ENCODE assay signal across 8 cellular contexts in genomic region chr20:62121776-62122658, GRCh38. TPM values are rescaled to one million over a fixed set of nuclear protein-coding genes. Genes with fewer than 3 reads are reported as not detected.
A peak's percentile ranks its signal among the peaks of the same experiment; 100 is the strongest.
DNase-seq lines count a peak whose midpoint lies in the region; ATAC-seq and TF ChIP-seq lines count a peak whose summit lies in the region.

TSS of gene LSM14B (plus strand) at chr20:62122475. CDS start at chr20:62122667, 192 bp downstream.

- peak; percentile 64 for ATAC-seq in GM18873 (IDR thresholded peaks at IDR 0.05; ENCODE audit: low FRiP score, unreplicated experiment)
- ATAC-seq in HG03135 (IDR thresholded peaks at IDR 0.05; ENCODE audit: unreplicated experiment): peak; percentile 75

- H3K27me3 ChIP-seq in skeletal muscle tissue (ENCODE audit: control insufficient read depth in 3 of 3, insufficient read depth in 3 of 3, low read length in 3 of 3): peaks cover 0 to 7% (median 3%) of the 10 kb centered on the region in 3 donors

- no peaks in the 10 kb centered on the region for H3K9me3 ChIP-seq in iPS-18c (ENCODE audit: control insufficient read depth, insufficient read depth, low read length)
- no peaks in the 10 kb centered on the region for H3K9me3 ChIP-seq in skeletal muscle tissue (ENCODE audit: control insufficient read depth in 3 of 3, low read length in 3 of 3)

- peak within 1 kb of the TSS; percentile 78 for H3K4me3 ChIP-seq in iPS-18c (ENCODE audit: insufficient read depth, low read depth, low read length)
- H3K4me3 ChIP-seq in skeletal muscle tissue (ENCODE audit: low read length in 3 of 3): peak within 1 kb of the TSS; percentile 74 to 83 (median 82)

- DNase-seq in ACHN: peak; percentile 93
- peak; percentile 95 for DNase-seq in NCI-H2196 treated with DMSO at 0.1 percent for 48 hours (lab: John Stamatoyannopoulos, UW; ENCODE audit: unreplicated experiment)
- peak; percentile 98 to 99 for DNase-seq in T47D (ENCODE audit: low read depth in 1 of 2, low spot score in 1 of 2)

- peaks cover 49 to 64% (median 57%) of the 10 kb centered on the region in 3 donors for H3K4me1 ChIP-seq in skeletal muscle tissue (ENCODE audit: control insufficient read depth in 3 of 3, insufficient read depth in 3 of 3, low read length in 3 of 3)

- H3K27ac ChIP-seq in VCaP: peak within 1 kb of the TSS; percentile 97
- peak within 1 kb of the TSS; percentile 100 for H3K27ac ChIP-seq in skeletal muscle tissue (ENCODE audit: low read depth, low read length)

- peak within 1 kb of the TSS; percentile 90 to 96 (median 91) for H3K9ac ChIP-seq in skeletal muscle tissue (ENCODE audit: low read depth in 1 of 3, low read length in 3 of 3)

- no peak for TF ChIP-seq CTCF in VCaP (conservative IDR thresholded peaks at IDR 0.05)

- H3K36me3 ChIP-seq in skeletal muscle tissue (ENCODE audit: control insufficient read depth in 3 of 3, insufficient read depth in 3 of 3, low read length in 3 of 3): peaks cover 21 to 27% (median 24%) of the 10 kb centered on the region in 3 donors

- in situ Hi-C loops in ACHN (cut with HindIII; ENCODE audit: low pct_ligation_motif_present, low pct_unique_long_range_greater_than_20kb, low sequenced_read_pairs) (no loop called here), T47D (cut with HindIII; ENCODE audit: low pct_unique_long_range_greater_than_20kb, low sequenced_read_pairs) (no loop called here)

RNA-seq across cellular contexts. Expression of gene LSM14B, which starts in this region (rescaled TPM):
- total RNA-seq in skeletal muscle tissue: 53.8 TPM

Comparison
In these comparisons a context has a peak if more than half of its experiments do, and no peak if none do; other contexts are left out.
1. Peak in every context shown above with its lines: DNase-seq, ATAC-seq, H3K4me3 ChIP-seq and H3K27ac ChIP-seq.